ENCODE assay signal across 1 cellular context in the genomic region with DNA sequence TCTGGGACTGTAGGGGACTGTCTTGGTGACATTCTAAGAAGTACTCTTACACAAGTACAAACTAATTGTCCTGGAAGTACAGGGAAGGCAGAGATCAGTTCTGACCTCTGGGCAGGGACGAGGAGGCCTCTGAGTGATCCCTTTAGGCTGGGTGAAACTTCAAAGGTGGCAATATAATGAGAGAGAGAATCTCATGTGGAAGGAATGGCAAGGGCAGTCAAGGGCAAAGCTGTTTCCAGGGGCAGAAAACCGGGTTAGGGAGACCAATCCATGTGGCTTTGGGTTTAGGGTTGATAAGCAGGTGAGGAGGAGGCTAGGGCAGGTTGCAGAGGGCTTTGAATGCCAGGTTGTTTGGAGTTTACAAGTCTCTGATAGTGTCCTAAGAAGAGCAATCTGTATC.
TF ChIP-seq lines count a peak whose summit lies in the region.

No MANE protein-coding gene starts in this region.

TF ChIP-seq in H1, 55 proteins besides CTCF, POLR2A, EP300 and RAD21:
- TF ChIP-seq USF2 (IDR thresholded peaks at IDR 0.05; ENCODE audit: low read length) (no peak), POU5F1 (IDR thresholded peaks at IDR 0.05; ENCODE audit: low read depth, low read length) (no peak), HDAC6 (IDR thresholded peaks at IDR 0.05; ENCODE audit: low read depth, low read length) (no peak), CHD7 (IDR thresholded peaks at IDR 0.05; ENCODE audit: insufficient replicate concordance, low read length) (no peak), NANOG (IDR thresholded peaks at IDR 0.05; ENCODE audit: insufficient read depth, low read depth, low read length, poor library complexity, severe bottlenecking) (no peak), SAP30 (IDR thresholded peaks at IDR 0.05; ENCODE audit: insufficient read depth, insufficient replicate concordance, low read length) (no peak), FOSL1 (IDR thresholded peaks at IDR 0.05; ENCODE audit: insufficient read depth, low read depth, low read length) (no peak), POLR2AphosphoS5 (IDR thresholded peaks at IDR 0.05; ENCODE audit: low read depth, low read length) (no peak), CBX5 (IDR thresholded peaks at IDR 0.05; ENCODE audit: low read depth, low read length) (no peak), NRF1 (IDR thresholded peaks at IDR 0.05; ENCODE audit: low read depth, low read length) (no peak), PHF8 (conservative IDR thresholded peaks at IDR 0.05; ENCODE audit: low read depth, low read length) (no peak), SP4 (IDR thresholded peaks at IDR 0.05; ENCODE audit: low read length) (no peak), YY1 (IDR thresholded peaks at IDR 0.05; ENCODE audit: low read depth, low read length) (no peak), GABPA (IDR thresholded peaks at IDR 0.05; ENCODE audit: borderline replicate concordance, insufficient read depth, low read length) (no peak), CHD2 (IDR thresholded peaks at IDR 0.05; ENCODE audit: low read length) (no peak), SRF (IDR thresholded peaks at IDR 0.05; ENCODE audit: low read depth, low read length) (no peak), EGR1 (IDR thresholded peaks at IDR 0.05; ENCODE audit: borderline replicate concordance, low read depth, low read length) (no peak), SIN3A (conservative IDR thresholded peaks at IDR 0.05 in 1 of 2, IDR thresholded peaks at IDR 0.05 in 1 of 2; ENCODE audit: low read depth in 1 of 2, low read length in 2 of 2) (no peak)
- TF ChIP-seq, protein P1, sequence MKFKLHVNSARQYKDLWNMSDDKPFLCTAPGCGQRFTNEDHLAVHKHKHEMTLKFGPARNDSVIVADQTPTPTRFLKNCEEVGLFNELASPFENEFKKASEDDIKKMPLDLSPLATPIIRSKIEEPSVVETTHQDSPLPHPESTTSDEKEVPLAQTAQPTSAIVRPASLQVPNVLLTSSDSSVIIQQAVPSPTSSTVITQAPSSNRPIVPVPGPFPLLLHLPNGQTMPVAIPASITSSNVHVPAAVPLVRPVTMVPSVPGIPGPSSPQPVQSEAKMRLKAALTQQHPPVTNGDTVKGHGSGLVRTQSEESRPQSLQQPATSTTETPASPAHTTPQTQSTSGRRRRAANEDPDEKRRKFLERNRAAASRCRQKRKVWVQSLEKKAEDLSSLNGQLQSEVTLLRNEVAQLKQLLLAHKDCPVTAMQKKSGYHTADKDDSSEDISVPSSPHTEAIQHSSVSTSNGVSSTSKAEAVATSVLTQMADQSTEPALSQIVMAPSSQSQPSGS (IDR thresholded peaks at IDR 0.05; ENCODE audit: low read length) = no peak
TF ChIP-seq in H1: peak in this region for 0.
